Comparison of ENCODE assay signal across 19 cellular contexts in the genomic region with DNA sequence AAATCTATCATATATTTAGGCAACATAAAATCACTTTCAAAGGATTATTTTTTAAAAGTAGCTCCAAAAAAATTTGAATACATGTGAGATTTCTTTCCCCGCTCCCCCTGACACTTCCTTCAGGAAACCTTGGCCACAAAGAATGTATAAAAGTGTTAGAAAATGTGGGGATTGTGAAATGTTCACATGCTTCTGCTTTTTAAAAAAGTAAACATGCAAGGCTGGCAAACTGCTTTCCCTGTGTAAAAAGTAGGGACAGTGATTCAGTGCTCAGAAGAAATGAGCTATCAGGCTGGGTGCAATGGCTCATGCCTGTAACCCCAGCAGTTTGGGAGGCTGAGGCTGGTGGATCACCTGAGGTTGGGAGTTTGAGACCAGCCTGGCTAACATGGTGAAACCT. TPM values are rescaled to one million over a fixed set of nuclear protein-coding genes. Genes with fewer than 3 reads are reported as not detected.
DNase-seq lines count a peak whose midpoint lies in the region; ATAC-seq, FAIRE-seq and TF ChIP-seq lines count a peak whose summit lies in the region.
"Had no signal": no experiment of that assay in that cellular context is flagged by ENCODE, and none has a peak within 500 bp of the region (broad histone marks: within the 10 kb centered on the region; RNA-seq: fewer than 3 reads in every experiment).

No MANE protein-coding gene starts in this region.

- no peak overlapping the region for H2BK15ac ChIP-seq in neuronal stem cell (ENCODE audit: low read length)

- POLR2A ChIA-PET in HepG2 (lab: Yijun Ruan, JAX) = interaction anchor here (2.7 kb wide), 1 partner anchor 27 kb away, joined by 16 read pairs; a partner anchor contains a TSS

- intact Hi-C loops in HepG2 (cut with micrococcal nuclease; ENCODE audit: unreplicated experiment) (no loop called here), natural killer cell (cut with micrococcal nuclease) (no loop called here), esophagus squamous epithelium (cut with DNase I) (no loop called here)

- CTCF ChIA-PET in HepG2 (lab: Yijun Ruan, JAX; ENCODE audit: low intra/inter-chr PET ratio, low total read pairs) = no interaction called here

- no peak overlapping the region for H2AK5ac ChIP-seq in neuronal stem cell (ENCODE audit: low read depth, low read length)

- H3K4me1 ChIP-seq in HepG2 (ENCODE audit: insufficient read depth, low read length) = no peaks in the 10 kb centered on the region
- peaks cover 0 to 9% of the 10 kb centered on the region in 2 donors for H3K4me1 ChIP-seq in neuronal stem cell (ENCODE audit: control insufficient read depth in 2 of 2, insufficient read depth in 1 of 2, low read depth in 1 of 2, low read length in 2 of 2)
- no peaks in the 10 kb centered on the region for H3K4me1 ChIP-seq in esophagus squamous epithelium
- H3K4me1 ChIP-seq: SJCRH30 had no signal

- H3K27ac ChIP-seq in HepG2 (ENCODE audit: extremely low read length, insufficient read depth, low read length) (no peak overlapping the region), neuronal stem cell (replicated peaks; ENCODE audit: low read length) (no peak overlapping the region), esophagus squamous epithelium (no peak overlapping the region)
- H3K27ac ChIP-seq: SJCRH30 had no signal

- in situ Hi-C loops in astrocyte of the cerebellum (cut with HindIII; ENCODE audit: low sequenced_read_pairs) = no loop called here
- in situ Hi-C loops in HepG2 (cut with HindIII; ENCODE audit: extremely low pct_ligation_motif_present, low pct_unique_long_range_greater_than_20kb) = no loop called here

- H3K14ac ChIP-seq in neuronal stem cell (ENCODE audit: low read length) = no peak overlapping the region

- H3K9me3 Mint-ChIP-seq in natural killer cell = no peaks in the 10 kb centered on the region
- H3K9me3 Mint-ChIP-seq: type B pancreatic cell had no signal

- H3K4me3 ChIP-seq in astrocyte of the cerebellum (ENCODE audit: low read depth, low read length) (no peak overlapping the region), HepG2 (replicated peaks in 1 of 3; ENCODE audit: insufficient read depth in 1 of 3, low read depth in 2 of 3, low read length in 3 of 3) (no peak overlapping the region), neuronal stem cell (ENCODE audit: low read length in 2 of 2) (no peak overlapping the region), esophagus squamous epithelium (no peak overlapping the region)
- H3K4me3 ChIP-seq: GM12878, SJCRH30 had no signal

- H3K27me3 ChIP-seq in HepG2 (ENCODE audit: control insufficient read depth in 1 of 2, insufficient read depth in 2 of 2, low read length in 2 of 2) (no peaks in the 10 kb centered on the region), neuronal stem cell (ENCODE audit: control insufficient read depth in 3 of 3, insufficient read depth in 3 of 3, low read depth in 1 of 3, low read length in 3 of 3) (peaks cover 0 to 14% (median 0%) of the 10 kb centered on the region in 3 experiments), esophagus squamous epithelium (no peaks in the 10 kb centered on the region)
- H3K27me3 ChIP-seq: SJCRH30 had no signal

- TF ChIP-seq CTCF in astrocyte of the cerebellum (IDR thresholded peaks at IDR 0.05; ENCODE audit: low read depth, low read length, missing control alignments) = no peak
- no peak for TF ChIP-seq CTCF in HepG2 (CRISPR knock-in tag; IDR thresholded peaks at IDR 0.05)
- TF ChIP-seq CTCF in natural killer cell (IDR thresholded peaks at IDR 0.05) = no peak
- no peak for TF ChIP-seq CTCF in esophagus squamous epithelium (IDR thresholded peaks at IDR 0.05)

- H3K9ac ChIP-seq in HepG2 (ENCODE audit: insufficient read depth, low read depth, low read length) (no peak overlapping the region), neuronal stem cell (ENCODE audit: low read depth, low read length, poor library complexity) (no peak overlapping the region)

- H3K9me3 ChIP-seq in HepG2 (ENCODE audit: low read length) (no peaks in the 10 kb centered on the region), neuronal stem cell (replicated peaks in 1 of 2; ENCODE audit: control insufficient read depth in 2 of 2, insufficient read depth in 1 of 2, low read depth in 1 of 2, low read length in 2 of 2) (no peaks in the 10 kb centered on the region), esophagus squamous epithelium (no peaks in the 10 kb centered on the region)
- H3K9me3 ChIP-seq: SJCRH30 had no signal

- no peak overlapping the region for H3K27ac Mint-ChIP-seq in natural killer cell
- H3K27ac Mint-ChIP-seq: type B pancreatic cell had no signal

- H3K36me3 ChIP-seq in HepG2 (replicated peaks in 1 of 2; ENCODE audit: control insufficient read depth in 1 of 2, insufficient read depth in 2 of 2, low read length in 2 of 2) (peaks cover 6 to 29% of the 10 kb centered on the region in 2 experiments), neuronal stem cell (replicated peaks in 1 of 2; ENCODE audit: control insufficient read depth in 2 of 2, insufficient read depth in 2 of 2, low read length in 2 of 2) (peaks cover 10 to 31% of the 10 kb centered on the region in 2 donors), esophagus squamous epithelium (peaks cover 8 to 30% (median 13%) of the 10 kb centered on the region in 3 donors)

- TF ChIP-seq EP300 in HepG2 (IDR thresholded peaks at IDR 0.05; ENCODE audit: low read depth in 2 of 2, low read length in 2 of 2) (no peak), HepG2 (CRISPR knock-in tag; IDR thresholded peaks at IDR 0.05; ENCODE audit: borderline replicate concordance) (no peak)

- H3K79me2 ChIP-seq in HepG2 (ENCODE audit: insufficient read depth, low read length) = no peaks in the 10 kb centered on the region

- peaks cover 8% of the 10 kb centered on the region for H3K36me3 Mint-ChIP-seq in natural killer cell

- WGBS in HepG2 (ENCODE audit: low lambda C conversion rate) = 2% methylated on average over 1 of the region's 1 CpG
- no CpG with 5 or more reads among the region's 1 CpG for WGBS in neuronal stem cell (ENCODE audit: extremely low coverage in 2 of 2, insufficient read length in 2 of 2, insufficient replicate concordance in 1 of 2), 2 donors
- WGBS in esophagus squamous epithelium, 2 donors = 0% methylated on average over 1 of the region's 1 CpG

- H3K23ac ChIP-seq in neuronal stem cell (ENCODE audit: low read depth, low read length, poor library complexity) = no peak overlapping the region

- no peak for FAIRE-seq in HepG2 (lab: Jason Lieb, UNC)
- FAIRE-seq: endothelial cell of umbilical vein, GM12878 had no signal

- H2BK120ac ChIP-seq in neuronal stem cell (ENCODE audit: low read depth, low read length) = no peak overlapping the region

- H3K79me1 ChIP-seq in neuronal stem cell (ENCODE audit: low read depth, low read length) = no peaks in the 10 kb centered on the region

- no peak overlapping the region for H3K18ac ChIP-seq in neuronal stem cell (ENCODE audit: low read length)

- no peak overlapping the region for H4K91ac ChIP-seq in neuronal stem cell (ENCODE audit: low read depth, low read length, poor library complexity)

- H3K4ac ChIP-seq in neuronal stem cell (ENCODE audit: low read length) = no peak overlapping the region

- H2AFZ ChIP-seq in HepG2 (ENCODE audit: low read length) (no peak overlapping the region), neuronal stem cell (ENCODE audit: low read length) (no peak overlapping the region)

- no peaks in the 10 kb centered on the region for H4K20me1 ChIP-seq in HepG2 (ENCODE audit: insufficient read depth, low read length)

- H3K27me3 Mint-ChIP-seq in natural killer cell (ENCODE audit: low read depth in 2 of 2) = no peaks in the 10 kb centered on the region
- H3K27me3 Mint-ChIP-seq: type B pancreatic cell had no signal

- no peak overlapping the region for H2BK12ac ChIP-seq in neuronal stem cell (ENCODE audit: low read length)

- no peak for TF ChIP-seq RAD21 in HepG2 (CRISPR knock-in tag; IDR thresholded peaks at IDR 0.05)

- H2BK5ac ChIP-seq in neuronal stem cell (ENCODE audit: low read length) = no peak overlapping the region

- TF ChIP-seq POLR2A in HepG2 (IDR thresholded peaks at IDR 0.05; ENCODE audit: insufficient read depth in 1 of 2, low read depth in 2 of 2, low read length in 2 of 2) (no peak), esophagus squamous epithelium (IDR thresholded peaks at IDR 0.05) (no peak)

- ATAC-seq in HepG2 (no peak; the same call in 2 of the 3 replicates), natural killer cell (no peak)
- ATAC-seq: GM12878 had no signal

- H3K4me1 Mint-ChIP-seq in natural killer cell = no peaks in the 10 kb centered on the region

- no peak overlapping the region for H3K4me2 ChIP-seq in HepG2 (ENCODE audit: low read depth, low read length)
- no peak overlapping the region for H3K4me2 ChIP-seq in neuronal stem cell (ENCODE audit: insufficient read depth, low read length, poor library complexity, severe bottlenecking)

- no peak overlapping the region for H4K8ac ChIP-seq in neuronal stem cell (ENCODE audit: low read depth, low read length)

- DNase-seq in Ammon's horn (ENCODE audit: low spot score) (peak; percentile 17), LHCN-M2 (ENCODE audit: low read depth) (peak; percentile 17), astrocyte of the cerebellum (ENCODE audit: low read depth) (peak; percentile 12), HepG2 (ENCODE audit: low spot score) (peak; percentile 30), neuronal stem cell (ENCODE audit: low spot score) (no peak), inferior parietal cortex (ENCODE audit: extremely low spot score) (no peak), natural killer cell (no peak), esophagus squamous epithelium (lab: John Stamatoyannopoulos, UW) (no peak)
- DNase-seq: ACHN; activated naive CD4-positive, alpha-beta T cell treated with anti-CD3 and anti-CD28 coated beads, Interleukin-2, amount 50 U/mL, for 16 hours; cerebellar nuclear complex; KG1; mesendoderm; NCI-H1930; NCI-H748 treated with DMSO at 0.1 percent for 48 hours; SJCRH30 had no signal

- no peak overlapping the region for H3K4me3 Mint-ChIP-seq in natural killer cell
- H3K4me3 Mint-ChIP-seq: type B pancreatic cell had no signal

- no TSS peak for BruUV-seq in HepG2 (replicated peaks; lab: Mats Ljungman, UMichigan)

RNA-seq across cellular contexts. Expression of a gene that starts 26.6 kb away (rescaled TPM):
- total RNA-seq in LHCN-M2 (2014; rRNA removed) (8.9 and 10.4 TPM in 2 replicates), HepG2 (2016; rRNA removed; fragmentation: Illumina TruSeq; extraction: Trizol) (48.6 and 57.3 TPM in 2 replicates), natural killer cell (10 to 100 TPM; 26.1 to 41.9 (median 40.1) TPM), esophagus squamous epithelium (10 to 100 TPM in 1 of 4 donors, 1 to 10 TPM in 3; 5.2 to 14.7 (median 9.3) TPM)
- polyA plus RNA-seq in LHCN-M2 (2012) = 7.0 TPM
- total RNA-seq in HepG2 (2016; cell fraction: cytosol; rRNA removed; fragmentation: Illumina TruSeq; extraction: Trizol; ENCODE audit: low read depth) = 19.5 and 21.3 TPM in 2 replicates
- total RNA-seq in HepG2 (2016; cell fraction: insoluble cytoplasmic fraction; rRNA removed; fragmentation: Illumina TruSeq; extraction: Trizol) = 49.5 and 61.7 TPM in 2 replicates
- total RNA-seq in HepG2 (2016; cell fraction: membrane; rRNA removed; fragmentation: Illumina TruSeq; extraction: Trizol) = 30.4 and 34.4 TPM in 2 replicates
- 106 and 109 TPM in 2 replicates for total RNA-seq in HepG2 (2016; cell fraction: nucleus; rRNA removed; fragmentation: Illumina TruSeq; extraction: Trizol)
- 39.3 and 48.1 TPM in 2 replicates for polyA plus RNA-seq in HepG2 (2011; rRNA removed)
- polyA plus RNA-seq in HepG2 (2011; cell fraction: cytosol; rRNA removed) = 18.8 and 25.7 TPM in 2 replicates
- 40.5 and 42.5 TPM in 2 replicates for polyA plus RNA-seq in HepG2 (2011; cell fraction: nucleus; rRNA removed)
- 36.2 and 44.2 TPM in 2 replicates for polyA plus RNA-seq in HepG2 (2012)
- polyA plus RNA-seq in HepG2 (2016; cell fraction: cytosol; fragmentation: Illumina TruSeq; extraction: Trizol; ENCODE audit: low read depth) = 9.9 and 10.0 TPM in 2 replicates
- polyA plus RNA-seq in HepG2 (2016; cell fraction: insoluble cytoplasmic fraction; fragmentation: Illumina TruSeq; extraction: Trizol; ENCODE audit: low read depth) = 91.0 and 102 TPM in 2 replicates
- polyA plus RNA-seq in HepG2 (2016; cell fraction: membrane; fragmentation: Illumina TruSeq; extraction: Trizol; ENCODE audit: low read depth) = 17.2 and 18.0 TPM in 2 replicates
- polyA plus RNA-seq in HepG2 (2016; cell fraction: nucleus; fragmentation: Illumina TruSeq; extraction: Trizol; ENCODE audit: insufficient read depth, low read depth) = 100 and 101 TPM in 2 replicates
- 13.3 and 28.8 TPM in 2 replicates for polyA minus RNA-seq in HepG2 (2011; rRNA and poly(A)+ RNA removed; ENCODE audit: low replicate concordance)
- polyA minus RNA-seq in HepG2 (2011; cell fraction: cytosol; rRNA and poly(A)+ RNA removed) = 28.0 and 30.0 TPM in 2 replicates
- 191 and 205 TPM in 2 replicates for polyA minus RNA-seq in HepG2 (2011; cell fraction: nucleus; rRNA and poly(A)+ RNA removed)
- polyA plus RNA-seq in neuronal stem cell (2013, experiment 1 of 2) = 72.9 TPM
- polyA plus RNA-seq in neuronal stem cell (2013, experiment 2 of 2) = 75.4 TPM

Comparison
In these comparisons a context has a peak if more than half of its experiments do, and no peak if none do; other contexts are left out.
1. DNase-seq: peak in Ammon's horn (single experiment), LHCN-M2 (single experiment), astrocyte of the cerebellum (single experiment) and HepG2 (single experiment); none in neuronal stem cell (single experiment), inferior parietal cortex (single experiment), natural killer cell (single experiment) and esophagus squamous epithelium (single experiment).